Comparison of ENCODE assay signal across 9 cellular contexts in genomic region chr5:31511305-31511704, GRCh38.
"Had no signal": no experiment of that assay in that cellular context is flagged by ENCODE, and none has a peak within 500 bp of the region (broad histone marks: within the 10 kb centered on the region; RNA-seq: fewer than 3 reads in every experiment).

No MANE protein-coding gene starts in this region.

- H3K9ac ChIP-seq: GM23248, KMS-11 had no signal

- H3K27ac ChIP-seq: GM23248, HL-60, KMS-11 had no signal

- DNase-seq: GM23248, GOT3, H7, IMR-90, KBM-7 had no signal

- ATAC-seq: HCT116 had no signal

- H3K9me3 ChIP-seq: HAP-1 had no signal

- H3K4me2 ChIP-seq: KMS-11 had no signal

- H3K4me1 ChIP-seq: HAP-1 had no signal

- H2AFZ ChIP-seq: GM23248 had no signal

- H3K4me3 ChIP-seq: GM23248, HAP-1 had no signal
